2 cellular contexts compared by ENCODE assay signal in the genomic region with DNA sequence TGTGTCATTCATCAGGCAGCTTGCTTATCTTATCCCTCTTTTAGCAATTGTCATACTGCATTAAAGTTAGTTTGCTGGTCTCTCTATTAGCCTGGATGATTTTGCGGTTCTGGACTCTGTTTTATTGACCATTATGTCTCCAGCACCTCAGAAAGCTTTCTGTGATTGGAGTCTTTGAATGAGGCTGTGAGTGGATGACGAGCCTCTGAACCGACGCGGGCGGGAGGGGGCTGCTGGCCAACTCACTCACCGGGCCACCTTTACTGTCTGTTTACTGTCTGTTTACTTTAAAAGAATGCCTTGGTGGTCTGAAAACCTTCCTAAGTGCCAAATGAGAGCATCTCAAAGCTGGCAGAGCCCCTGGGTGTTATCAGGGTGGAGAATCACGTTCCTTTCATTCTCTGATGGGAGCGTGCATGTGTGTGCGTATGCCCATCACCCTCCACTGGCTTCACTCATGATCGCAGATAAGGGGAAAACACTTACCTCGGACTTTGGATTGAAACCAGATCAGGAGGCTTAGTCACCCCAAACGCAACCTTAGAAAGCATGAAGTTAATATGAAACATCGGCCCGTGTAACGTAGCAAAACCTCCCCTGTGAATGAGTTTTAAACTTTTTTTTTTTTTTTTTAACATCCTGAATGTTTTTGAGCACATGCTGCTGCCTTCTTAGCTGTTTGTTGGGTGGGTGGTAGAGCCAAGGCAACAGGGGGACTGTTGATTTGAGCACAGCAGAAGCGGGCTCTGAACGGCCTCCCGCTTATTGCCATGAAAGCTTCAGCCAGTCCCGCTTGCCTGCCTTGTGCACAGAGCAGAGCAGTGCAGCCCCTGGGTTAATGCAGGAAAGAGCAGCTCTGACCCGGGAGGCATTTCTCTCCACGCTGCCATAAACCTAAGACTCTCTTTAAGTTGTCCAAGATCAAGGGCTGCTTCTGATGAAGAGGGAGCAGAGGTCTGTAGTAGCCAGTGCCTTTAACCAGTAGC.
TF ChIP-seq lines count a peak whose summit lies in the region.

No MANE protein-coding gene starts in this region.

TF ChIP-seq in IMR-90, 13 proteins besides CTCF, POLR2A, EP300 and RAD21:
- TF ChIP-seq SMC3 (IDR thresholded peaks at IDR 0.05; ENCODE audit: low read depth, low read length) = no peak
- no peak for TF ChIP-seq CEBPB (IDR thresholded peaks at IDR 0.05; ENCODE audit: low read depth, low read length)
- TF ChIP-seq NFE2L2 (IDR thresholded peaks at IDR 0.05; ENCODE audit: low read depth, low read length) = no peak
- TF ChIP-seq RFX5 (IDR thresholded peaks at IDR 0.05; ENCODE audit: low read depth, low read length) = no peak
- TF ChIP-seq CHD1 (IDR thresholded peaks at IDR 0.05; ENCODE audit: low read depth, low read length) = no peak
- no peak for TF ChIP-seq MAZ (IDR thresholded peaks at IDR 0.05; ENCODE audit: borderline replicate concordance, low read depth, low read length)
- TF ChIP-seq FOS (IDR thresholded peaks at IDR 0.05; ENCODE audit: low read depth, low read length) = no peak
- TF ChIP-seq, protein P1, sequence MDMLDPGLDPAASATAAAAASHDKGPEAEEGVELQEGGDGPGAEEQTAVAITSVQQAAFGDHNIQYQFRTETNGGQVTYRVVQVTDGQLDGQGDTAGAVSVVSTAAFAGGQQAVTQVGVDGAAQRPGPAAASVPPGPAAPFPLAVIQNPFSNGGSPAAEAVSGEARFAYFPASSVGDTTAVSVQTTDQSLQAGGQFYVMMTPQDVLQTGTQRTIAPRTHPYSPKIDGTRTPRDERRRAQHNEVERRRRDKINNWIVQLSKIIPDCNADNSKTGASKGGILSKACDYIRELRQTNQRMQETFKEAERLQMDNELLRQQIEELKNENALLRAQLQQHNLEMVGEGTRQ (IDR thresholded peaks at IDR 0.05; ENCODE audit: low read depth, low read length) = no peak

TF ChIP-seq in H1, 55 proteins besides CTCF, POLR2A, EP300 and RAD21:
- TF ChIP-seq, protein P2, sequence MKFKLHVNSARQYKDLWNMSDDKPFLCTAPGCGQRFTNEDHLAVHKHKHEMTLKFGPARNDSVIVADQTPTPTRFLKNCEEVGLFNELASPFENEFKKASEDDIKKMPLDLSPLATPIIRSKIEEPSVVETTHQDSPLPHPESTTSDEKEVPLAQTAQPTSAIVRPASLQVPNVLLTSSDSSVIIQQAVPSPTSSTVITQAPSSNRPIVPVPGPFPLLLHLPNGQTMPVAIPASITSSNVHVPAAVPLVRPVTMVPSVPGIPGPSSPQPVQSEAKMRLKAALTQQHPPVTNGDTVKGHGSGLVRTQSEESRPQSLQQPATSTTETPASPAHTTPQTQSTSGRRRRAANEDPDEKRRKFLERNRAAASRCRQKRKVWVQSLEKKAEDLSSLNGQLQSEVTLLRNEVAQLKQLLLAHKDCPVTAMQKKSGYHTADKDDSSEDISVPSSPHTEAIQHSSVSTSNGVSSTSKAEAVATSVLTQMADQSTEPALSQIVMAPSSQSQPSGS (IDR thresholded peaks at IDR 0.05; ENCODE audit: low read length) = no peak
- no peak for TF ChIP-seq MAFK (IDR thresholded peaks at IDR 0.05; ENCODE audit: low read depth, low read length)
- TF ChIP-seq RNF2 (IDR thresholded peaks at IDR 0.05; ENCODE audit: borderline replicate concordance, low read depth, low read length, missing control alignments, poor library complexity, severe bottlenecking) = no peak
- no peak for TF ChIP-seq RBBP5 (IDR thresholded peaks at IDR 0.05; ENCODE audit: borderline replicate concordance, low read depth, low read length)
- no peak for TF ChIP-seq TEAD4 (IDR thresholded peaks at IDR 0.05; ENCODE audit: low read depth, low read length)
- TF ChIP-seq SUZ12 (IDR thresholded peaks at IDR 0.05; ENCODE audit: low read length) = no peak
- TF ChIP-seq YY1 (IDR thresholded peaks at IDR 0.05; ENCODE audit: low read depth, low read length) = no peak
- TF ChIP-seq FOSL1 (IDR thresholded peaks at IDR 0.05; ENCODE audit: insufficient read depth, low read depth, low read length) = no peak
- TF ChIP-seq BRCA1 (IDR thresholded peaks at IDR 0.05; ENCODE audit: low read depth, low read length) = no peak
- no peak for TF ChIP-seq SP2 (IDR thresholded peaks at IDR 0.05; ENCODE audit: low read length)
